In genomic region chr17:76735586-76736348, GRCh38 we compare ENCODE assay signal across 1 cellular context.
TF ChIP-seq lines count a peak whose summit lies in the region.

No MANE protein-coding gene starts in this region.

TF ChIP-seq in HEK293, 187 proteins besides CTCF, POLR2A, EP300 and RAD21 (continued from another document and continues in another):
- no peak for TF ChIP-seq ZSCAN23 (tag by site-specific recombination; IDR thresholded peaks at IDR 0.05)
- no peak for TF ChIP-seq ZNF404 (tag by site-specific recombination; IDR thresholded peaks at IDR 0.05)
- TF ChIP-seq ZNF768 (tag by site-specific recombination; IDR thresholded peaks at IDR 0.05): no peak
- no peak for TF ChIP-seq WT1 (tag by site-specific recombination; IDR thresholded peaks at IDR 0.05)
- TF ChIP-seq ZNF2 (tag by site-specific recombination; IDR thresholded peaks at IDR 0.05): peak; percentile 72; the same call in 1 of the 2 replicates
- TF ChIP-seq ZNF423 (tag by site-specific recombination; IDR thresholded peaks at IDR 0.05): no peak
- TF ChIP-seq ZNF843 (tag by site-specific recombination; IDR thresholded peaks at IDR 0.05): no peak
- no peak for TF ChIP-seq ZNF560 (tag by site-specific recombination; IDR thresholded peaks at IDR 0.05; ENCODE audit: borderline replicate concordance)
- TF ChIP-seq ZNF571 (tag by site-specific recombination; IDR thresholded peaks at IDR 0.05): no peak
- no peak for TF ChIP-seq ZNF558 (tag by site-specific recombination; IDR thresholded peaks at IDR 0.05)
- peak; percentile 46; the same call in 1 of the 2 replicates for TF ChIP-seq SP7 (tag by site-specific recombination; IDR thresholded peaks at IDR 0.05)
- TF ChIP-seq ZNF394 (tag by site-specific recombination; IDR thresholded peaks at IDR 0.05; ENCODE audit: borderline replicate concordance): peak; percentile 37; the same call in 1 of the 2 replicates
- TF ChIP-seq ZNF157 (tag by site-specific recombination; IDR thresholded peaks at IDR 0.05): no peak
- no peak for TF ChIP-seq PRDM4 (tag by site-specific recombination; IDR thresholded peaks at IDR 0.05)
- TF ChIP-seq ZNF19 (tag by site-specific recombination; IDR thresholded peaks at IDR 0.05; ENCODE audit: low read depth): no peak
- TF ChIP-seq, protein P1, sequence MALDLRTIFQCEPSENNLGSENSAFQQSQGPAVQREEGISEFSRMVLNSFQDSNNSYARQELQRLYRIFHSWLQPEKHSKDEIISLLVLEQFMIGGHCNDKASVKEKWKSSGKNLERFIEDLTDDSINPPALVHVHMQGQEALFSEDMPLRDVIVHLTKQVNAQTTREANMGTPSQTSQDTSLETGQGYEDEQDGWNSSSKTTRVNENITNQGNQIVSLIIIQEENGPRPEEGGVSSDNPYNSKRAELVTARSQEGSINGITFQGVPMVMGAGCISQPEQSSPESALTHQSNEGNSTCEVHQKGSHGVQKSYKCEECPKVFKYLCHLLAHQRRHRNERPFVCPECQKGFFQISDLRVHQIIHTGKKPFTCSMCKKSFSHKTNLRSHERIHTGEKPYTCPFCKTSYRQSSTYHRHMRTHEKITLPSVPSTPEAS (tag by site-specific recombination; IDR thresholded peaks at IDR 0.05): no peak
- no peak for TF ChIP-seq ZNF26 (tag by site-specific recombination; IDR thresholded peaks at IDR 0.05)
- TF ChIP-seq ZBTB21 (tag by site-specific recombination; IDR thresholded peaks at IDR 0.05): no peak
- no peak for TF ChIP-seq ZNF510 (tag by site-specific recombination; IDR thresholded peaks at IDR 0.05; ENCODE audit: insufficient replicate concordance)
- TF ChIP-seq, protein P2, sequence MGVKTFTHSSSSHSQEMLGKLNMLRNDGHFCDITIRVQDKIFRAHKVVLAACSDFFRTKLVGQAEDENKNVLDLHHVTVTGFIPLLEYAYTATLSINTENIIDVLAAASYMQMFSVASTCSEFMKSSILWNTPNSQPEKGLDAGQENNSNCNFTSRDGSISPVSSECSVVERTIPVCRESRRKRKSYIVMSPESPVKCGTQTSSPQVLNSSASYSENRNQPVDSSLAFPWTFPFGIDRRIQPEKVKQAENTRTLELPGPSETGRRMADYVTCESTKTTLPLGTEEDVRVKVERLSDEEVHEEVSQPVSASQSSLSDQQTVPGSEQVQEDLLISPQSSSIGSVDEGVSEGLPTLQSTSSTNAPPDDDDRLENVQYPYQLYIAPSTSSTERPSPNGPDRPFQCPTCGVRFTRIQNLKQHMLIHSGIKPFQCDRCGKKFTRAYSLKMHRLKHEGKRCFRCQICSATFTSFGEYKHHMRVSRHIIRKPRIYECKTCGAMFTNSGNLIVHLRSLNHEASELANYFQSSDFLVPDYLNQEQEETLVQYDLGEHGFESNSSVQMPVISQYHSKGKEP (tag by site-specific recombination; IDR thresholded peaks at IDR 0.05): no peak
- no peak for TF ChIP-seq ZNF274 (IDR thresholded peaks at IDR 0.05; ENCODE audit: low read length)
- TF ChIP-seq ZNF274 (tag by site-specific recombination; IDR thresholded peaks at IDR 0.05; ENCODE audit: borderline replicate concordance): no peak
- no peak for TF ChIP-seq OSR2 (tag by site-specific recombination; IDR thresholded peaks at IDR 0.05)
- TF ChIP-seq ZNF549 (tag by site-specific recombination; IDR thresholded peaks at IDR 0.05): no peak
- TF ChIP-seq, protein P3, sequence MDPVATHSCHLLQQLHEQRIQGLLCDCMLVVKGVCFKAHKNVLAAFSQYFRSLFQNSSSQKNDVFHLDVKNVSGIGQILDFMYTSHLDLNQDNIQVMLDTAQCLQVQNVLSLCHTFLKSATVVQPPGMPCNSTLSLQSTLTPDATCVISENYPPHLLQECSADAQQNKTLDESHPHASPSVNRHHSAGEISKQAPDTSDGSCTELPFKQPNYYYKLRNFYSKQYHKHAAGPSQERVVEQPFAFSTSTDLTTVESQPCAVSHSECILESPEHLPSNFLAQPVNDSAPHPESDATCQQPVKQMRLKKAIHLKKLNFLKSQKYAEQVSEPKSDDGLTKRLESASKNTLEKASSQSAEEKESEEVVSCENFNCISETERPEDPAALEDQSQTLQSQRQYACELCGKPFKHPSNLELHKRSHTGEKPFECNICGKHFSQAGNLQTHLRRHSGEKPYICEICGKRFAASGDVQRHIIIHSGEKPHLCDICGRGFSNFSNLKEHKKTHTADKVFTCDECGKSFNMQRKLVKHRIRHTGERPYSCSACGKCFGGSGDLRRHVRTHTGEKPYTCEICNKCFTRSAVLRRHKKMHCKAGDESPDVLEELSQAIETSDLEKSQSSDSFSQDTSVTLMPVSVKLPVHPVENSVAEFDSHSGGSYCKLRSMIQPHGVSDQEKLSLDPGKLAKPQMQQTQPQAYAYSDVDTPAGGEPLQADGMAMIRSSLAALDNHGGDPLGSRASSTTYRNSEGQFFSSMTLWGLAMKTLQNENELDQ (tag by site-specific recombination; IDR thresholded peaks at IDR 0.05; ENCODE audit: low read depth): no peak
- TF ChIP-seq GLI2 (tag by site-specific recombination; IDR thresholded peaks at IDR 0.05; ENCODE audit: borderline replicate concordance, low read depth): no peak
- TF ChIP-seq ZSCAN30 (tag by site-specific recombination; IDR thresholded peaks at IDR 0.05): no peak
- TF ChIP-seq ZBTB11 (tag by site-specific recombination; conservative IDR thresholded peaks at IDR 0.05; ENCODE audit: low read depth): no peak
- 0 out of 2 replicates have a peak, but pooled peaks have one; percentile 71 for TF ChIP-seq KLF17 (tag by site-specific recombination; IDR thresholded peaks at IDR 0.05)
- TF ChIP-seq ZFP37 (tag by site-specific recombination; IDR thresholded peaks at IDR 0.05): peak; percentile 85; the same call in 1 of the 2 replicates
- TF ChIP-seq KLF10 (tag by site-specific recombination; IDR thresholded peaks at IDR 0.05): no peak
- no peak for TF ChIP-seq ZNF169 (tag by site-specific recombination; IDR thresholded peaks at IDR 0.05)
- TF ChIP-seq ZNF518A (tag by site-specific recombination; conservative IDR thresholded peaks at IDR 0.05; ENCODE audit: low read depth): no peak
- TF ChIP-seq ZNF624 (tag by site-specific recombination; IDR thresholded peaks at IDR 0.05): no peak
- no peak for TF ChIP-seq MEIS1 (CRISPR knock-in tag; IDR thresholded peaks at IDR 0.05; ENCODE audit: borderline replicate concordance)
- TF ChIP-seq ZNF24 (tag by site-specific recombination; IDR thresholded peaks at IDR 0.05): no peak
- TF ChIP-seq ZNF747 (tag by site-specific recombination; IDR thresholded peaks at IDR 0.05): no peak
- peak; percentile 72 for TF ChIP-seq ZNF501 (tag by site-specific recombination; IDR thresholded peaks at IDR 0.05)
